Comparison of ENCODE assay signal across 13 cellular contexts in genomic region chr14:73809386-73809785, GRCh38.
"Had no signal": no experiment of that assay in that cellular context is flagged by ENCODE, and none has a peak within 500 bp of the region (broad histone marks: within the 10 kb centered on the region; RNA-seq: fewer than 3 reads in every experiment).

No MANE protein-coding gene starts in this region.

- FAIRE-seq: colon, islet of Langerhans had no signal

- H3K36me3 ChIP-seq: ovary, tibial artery had no signal

- H3K27ac Mint-ChIP-seq: nephron progenitor cell; stimulated activated effector memory CD8-positive, alpha-beta T cell treated with anti-CD3 and anti-CD28 coated beads, Interleukin-12 subunit alpha, Interleukin-12 subunit beta, amount 100 ng/mL, for 72 hours had no signal

- H3K4me1 ChIP-seq: tibial artery had no signal

- H3K9me3 Mint-ChIP-seq: nephron progenitor cell; stimulated activated effector memory CD8-positive, alpha-beta T cell treated with anti-CD3 and anti-CD28 coated beads, Interleukin-12 subunit alpha, Interleukin-12 subunit beta, amount 100 ng/mL, for 72 hours had no signal

- H3K27ac ChIP-seq: foreskin keratinocyte, heart left ventricle, ovary, tibial artery, VCaP had no signal

- H3K4me3 ChIP-seq: heart left ventricle, ovary, tibial artery had no signal

- H3K9me3 ChIP-seq: heart left ventricle, ovary, tibial artery had no signal

- H3K4me3 Mint-ChIP-seq: nephron progenitor cell; stimulated activated effector memory CD8-positive, alpha-beta T cell treated with anti-CD3 and anti-CD28 coated beads, Interleukin-12 subunit alpha, Interleukin-12 subunit beta, amount 100 ng/mL, for 72 hours had no signal

- DNase-seq: activated CD4-positive, alpha-beta T cell treated with anti-CD3 and anti-CD28 coated beads for 48 hours; activated naive CD4-positive, alpha-beta T cell treated with Interleukin-2 at 50 U/mL for 16 hours; foreskin keratinocyte; heart left ventricle; mammary epithelial cell; nephron progenitor cell; ovary; T1000; tibial artery had no signal

- H3K27me3 ChIP-seq: foreskin keratinocyte, heart left ventricle, ovary, tibial artery had no signal
